ENCODE assay signal across 8 cellular contexts in genomic region chr1:36155560-36156328, GRCh38. TPM values are rescaled to one million over a fixed set of nuclear protein-coding genes. Genes with fewer than 3 reads are reported as not detected.
DNase-seq lines count a peak whose midpoint lies in the region; ATAC-seq and TF ChIP-seq lines count a peak whose summit lies in the region.

Gene MAP7D1, plus strand, starts transcription at chr1:36156160. Its CDS starts 258 bp downstream, at chr1:36156418.

- peak within 1 kb of the TSS; percentile 100 for H3K4me3 ChIP-seq in A673 (ENCODE audit: low read depth, low read length, poor library complexity, severe bottlenecking)
- H3K4me3 ChIP-seq in lower leg skin (ENCODE audit: low read depth, poor library complexity, severe bottlenecking): peak within 1 kb of the TSS; percentile 100

- 0% methylated on average over 12 to 35 of the region's 84 CpGs for WGBS in lower leg skin, 2 donors

- ATAC-seq in GM18520 (IDR thresholded peaks at IDR 0.05; ENCODE audit: unreplicated experiment) (peak; percentile 52), HG03135 (IDR thresholded peaks at IDR 0.05; ENCODE audit: unreplicated experiment) (peak; percentile 49)

- POLR2A ChIA-PET in A673 (lab: Charles Lee; ENCODE audit: low non-redundant PET): interaction anchor here (0.7 kb wide), 1 partner anchor 84 kb away, joined by 7 read pairs; no protein-coding TSS in a partner anchor

- H3K27ac ChIP-seq in A673 (ENCODE audit: low read depth, low read length, poor library complexity, severe bottlenecking): peak within 1 kb of the TSS; percentile 98

- intact Hi-C loops in A673 (cut with micrococcal nuclease; ENCODE audit: unreplicated experiment): no loop called here
- intact Hi-C loops in lower leg skin (cut with DNase I; ENCODE audit: low total_unique reads): no loop called here

- TF ChIP-seq CTCF in A673 (conservative IDR thresholded peaks at IDR 0.05; ENCODE audit: low read depth, low read length) (no peak), lower leg skin (IDR thresholded peaks at IDR 0.05) (no peak)

- CTCF ChIA-PET in A673 (lab: Charles Lee): interaction anchor here (0.6 to 1.0 kb wide), 2 partner anchors 21 to 130 kb away, joined by 3 to 5 read pairs; no protein-coding TSS in a partner anchor

- H3K4me1 ChIP-seq in A673 (ENCODE audit: insufficient read depth, low read length, poor library complexity, severe bottlenecking): peaks cover 52% of the 10 kb centered on the region

- no peaks in the 10 kb centered on the region for H3K36me3 ChIP-seq in A673 (ENCODE audit: insufficient read depth, low read length, poor library complexity, severe bottlenecking)

- H3K27me3 ChIP-seq in A673 (replicated peaks; ENCODE audit: insufficient read depth, low read depth, low read length, poor library complexity): no peaks in the 10 kb centered on the region

- peak in 1 of 2 donors; percentile 60 for TF ChIP-seq POLR2A in lower leg skin (IDR thresholded peaks at IDR 0.05)

- H3K9me3 ChIP-seq in A673 (ENCODE audit: low read depth, low read length, poor library complexity, severe bottlenecking): no peaks in the 10 kb centered on the region

- no TSS peak for BruUV-seq in A673 (replicated peaks; lab: Mats Ljungman, UMichigan)

- DNase-seq in A673 (ENCODE audit: low spot score) (peak; percentile 90), NCI-H526 (lab: John Stamatoyannopoulos, UW) (peak; percentile 80 to 97), dermis microvascular lymphatic vessel endothelial cell (ENCODE audit: low read depth in 2 of 2) (peak in 1 of 2 donors; percentile 86), lower leg skin (ENCODE audit: low spot score in 2 of 2) (peak; percentile 81 to 97)
- peak; percentile 85 to 87 for DNase-seq in activated CD4-positive, alpha-beta T cell treated with anti-CD3 and anti-CD28 coated beads, Interleukin-2, amount 50 U/mL, for 48 hours
- peak; percentile 80 to 83 for DNase-seq in stimulated activated CD4-positive, alpha-beta T cell treated with anti-CD3 and anti-CD28 coated beads, Interleukin-4, amount 100 ng/mL, for 48 hours (ENCODE audit: low read depth in 2 of 2)

RNA-seq across cellular contexts. Expression of gene MAP7D1, which starts in this region (rescaled TPM):
- total RNA-seq in A673 (2021): 192 and 206 TPM in 2 replicates
- total RNA-seq in dermis microvascular lymphatic vessel endothelial cell: 41.0 and 51.6 TPM in 2 replicates
- 100 to 1,000 TPM; 115 to 171 (median 153) TPM for total RNA-seq in lower leg skin
